1 cellular context compared by ENCODE assay signal in the genomic region with DNA sequence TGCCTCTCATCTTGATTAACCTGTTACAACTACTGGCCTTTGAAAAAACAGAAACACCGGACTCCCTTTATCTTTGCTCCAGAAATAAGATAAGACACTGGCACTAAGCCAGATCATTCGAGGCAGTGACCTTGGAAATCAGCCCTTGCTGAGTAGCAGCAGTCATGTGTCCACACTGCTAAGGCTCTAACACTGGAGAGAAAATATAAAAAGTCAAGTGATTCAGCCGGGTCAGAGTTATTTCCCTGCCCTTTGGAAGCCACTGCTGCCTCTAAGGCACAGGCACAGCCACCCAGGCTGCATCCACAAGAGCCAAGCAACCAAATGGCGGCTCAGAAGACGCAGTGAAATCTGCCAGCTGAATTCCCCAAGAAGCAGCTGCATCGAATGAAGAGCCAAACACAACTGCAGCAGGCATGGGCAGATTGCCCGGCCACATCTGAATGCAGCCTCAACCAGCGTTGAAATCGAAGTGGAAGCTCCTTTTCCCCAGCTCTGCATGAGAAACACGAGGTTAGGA.
TF ChIP-seq lines count a peak whose summit lies in the region.

No MANE protein-coding gene starts in this region.

TF ChIP-seq in K562, 482 proteins besides CTCF, POLR2A, EP300 and RAD21 (continued from another document and continues in another):
- no peak for TF ChIP-seq ETV1 (tag; conservative IDR thresholded peaks at IDR 0.05; ENCODE audit: low read depth)
- no peak for TF ChIP-seq ZC3H4 (CRISPR knock-in tag; IDR thresholded peaks at IDR 0.05; ENCODE audit: borderline replicate concordance)
- no peak for TF ChIP-seq ZFP30 (CRISPR knock-in tag; IDR thresholded peaks at IDR 0.05; ENCODE audit: borderline replicate concordance)
- TF ChIP-seq SMAD2 (IDR thresholded peaks at IDR 0.05; ENCODE audit: low read depth, low read length), result no peak
- no peak for TF ChIP-seq POU5F1 (IDR thresholded peaks at IDR 0.05; ENCODE audit: borderline replicate concordance, low read depth, low read length, partially characterized antibody)
- TF ChIP-seq DACH1 (IDR thresholded peaks at IDR 0.05; ENCODE audit: partially characterized antibody), result no peak
- no peak for TF ChIP-seq TAF15 (IDR thresholded peaks at IDR 0.05; ENCODE audit: low read depth, low read length)
- TF ChIP-seq, protein P1, sequence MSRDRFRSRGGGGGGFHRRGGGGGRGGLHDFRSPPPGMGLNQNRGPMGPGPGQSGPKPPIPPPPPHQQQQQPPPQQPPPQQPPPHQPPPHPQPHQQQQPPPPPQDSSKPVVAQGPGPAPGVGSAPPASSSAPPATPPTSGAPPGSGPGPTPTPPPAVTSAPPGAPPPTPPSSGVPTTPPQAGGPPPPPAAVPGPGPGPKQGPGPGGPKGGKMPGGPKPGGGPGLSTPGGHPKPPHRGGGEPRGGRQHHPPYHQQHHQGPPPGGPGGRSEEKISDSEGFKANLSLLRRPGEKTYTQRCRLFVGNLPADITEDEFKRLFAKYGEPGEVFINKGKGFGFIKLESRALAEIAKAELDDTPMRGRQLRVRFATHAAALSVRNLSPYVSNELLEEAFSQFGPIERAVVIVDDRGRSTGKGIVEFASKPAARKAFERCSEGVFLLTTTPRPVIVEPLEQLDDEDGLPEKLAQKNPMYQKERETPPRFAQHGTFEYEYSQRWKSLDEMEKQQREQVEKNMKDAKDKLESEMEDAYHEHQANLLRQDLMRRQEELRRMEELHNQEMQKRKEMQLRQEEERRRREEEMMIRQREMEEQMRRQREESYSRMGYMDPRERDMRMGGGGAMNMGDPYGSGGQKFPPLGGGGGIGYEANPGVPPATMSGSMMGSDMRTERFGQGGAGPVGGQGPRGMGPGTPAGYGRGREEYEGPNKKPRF (IDR thresholded peaks at IDR 0.05; ENCODE audit: low read depth, low read length), result no peak
- TF ChIP-seq SMARCA4 (IDR thresholded peaks at IDR 0.05), result peak; percentile 64; the same call in 1 of the 2 replicates
- TF ChIP-seq U2AF1 (optimal IDR thresholded peaks at IDR 0.05; ENCODE audit: low read depth, low read length), result no peak
- TF ChIP-seq, protein P2, sequence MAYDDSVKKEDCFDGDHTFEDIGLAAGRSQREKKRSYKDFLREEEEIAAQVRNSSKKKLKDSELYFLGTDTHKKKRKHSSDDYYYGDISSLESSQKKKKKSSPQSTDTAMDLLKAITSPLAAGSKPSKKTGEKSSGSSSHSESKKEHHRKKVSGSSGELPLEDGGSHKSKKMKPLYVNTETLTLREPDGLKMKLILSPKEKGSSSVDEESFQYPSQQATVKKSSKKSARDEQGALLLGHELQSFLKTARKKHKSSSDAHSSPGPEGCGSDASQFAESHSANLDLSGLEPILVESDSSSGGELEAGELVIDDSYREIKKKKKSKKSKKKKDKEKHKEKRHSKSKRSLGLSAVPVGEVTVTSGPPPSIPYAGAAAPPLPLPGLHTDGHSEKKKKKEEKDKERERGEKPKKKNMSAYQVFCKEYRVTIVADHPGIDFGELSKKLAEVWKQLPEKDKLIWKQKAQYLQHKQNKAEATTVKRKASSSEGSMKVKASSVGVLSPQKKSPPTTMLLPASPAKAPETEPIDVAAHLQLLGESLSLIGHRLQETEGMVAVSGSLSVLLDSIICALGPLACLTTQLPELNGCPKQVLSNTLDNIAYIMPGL (CRISPR knock-in tag; IDR thresholded peaks at IDR 0.05), result no peak
- TF ChIP-seq BCL6 (CRISPR knock-in tag; IDR thresholded peaks at IDR 0.05), result no peak
- TF ChIP-seq ZNF79 (CRISPR knock-in tag; IDR thresholded peaks at IDR 0.05; ENCODE audit: low read depth), result no peak
- TF ChIP-seq SMC3 (conservative IDR thresholded peaks at IDR 0.05; ENCODE audit: insufficient read depth, low read depth, low read length), result no peak
- TF ChIP-seq ZNF668 (CRISPR knock-in tag; IDR thresholded peaks at IDR 0.05), result no peak
- TF ChIP-seq ARID2 (IDR thresholded peaks at IDR 0.05), result no peak
- no peak for TF ChIP-seq ZNF445 (CRISPR knock-in tag; IDR thresholded peaks at IDR 0.05; ENCODE audit: low read depth)
- TF ChIP-seq FOSL1 (tag; conservative IDR thresholded peaks at IDR 0.05), result peak; percentile 62
- no peak for TF ChIP-seq GABPB1 (CRISPR knock-in tag; IDR thresholded peaks at IDR 0.05)
- no peak for TF ChIP-seq HDAC1 (IDR thresholded peaks at IDR 0.05)
- TF ChIP-seq SIX5 (IDR thresholded peaks at IDR 0.05; ENCODE audit: borderline replicate concordance in 1 of 2, insufficient read depth in 1 of 2, low read depth in 1 of 2, low read length in 2 of 2), result no peak
- no peak for TF ChIP-seq ZNF24 (IDR thresholded peaks at IDR 0.05)
- TF ChIP-seq PHF8 (IDR thresholded peaks at IDR 0.05; ENCODE audit: borderline replicate concordance, low read length), result no peak
- TF ChIP-seq SREBF1 (IDR thresholded peaks at IDR 0.05; ENCODE audit: borderline replicate concordance, low read depth, low read length), result no peak
- no peak for TF ChIP-seq ZNF785 (CRISPR knock-in tag; IDR thresholded peaks at IDR 0.05)
- peak; percentile 77 for TF ChIP-seq ARID1B (IDR thresholded peaks at IDR 0.05)
- TF ChIP-seq DDX20 (tag; IDR thresholded peaks at IDR 0.05; ENCODE audit: low read depth), result no peak
- TF ChIP-seq POLR2AphosphoS5 (IDR thresholded peaks at IDR 0.05; ENCODE audit: control insufficient read depth, insufficient read depth, low read depth, low read length), result no peak
- no peak for TF ChIP-seq PHF21A (IDR thresholded peaks at IDR 0.05; ENCODE audit: borderline replicate concordance, low read depth)
- TF ChIP-seq WHSC1 (IDR thresholded peaks at IDR 0.05; ENCODE audit: low read length), result no peak
- no peak for TF ChIP-seq ZBTB1 (CRISPR knock-in tag; IDR thresholded peaks at IDR 0.05; ENCODE audit: borderline replicate concordance, low read depth)
- TF ChIP-seq, protein P3, sequence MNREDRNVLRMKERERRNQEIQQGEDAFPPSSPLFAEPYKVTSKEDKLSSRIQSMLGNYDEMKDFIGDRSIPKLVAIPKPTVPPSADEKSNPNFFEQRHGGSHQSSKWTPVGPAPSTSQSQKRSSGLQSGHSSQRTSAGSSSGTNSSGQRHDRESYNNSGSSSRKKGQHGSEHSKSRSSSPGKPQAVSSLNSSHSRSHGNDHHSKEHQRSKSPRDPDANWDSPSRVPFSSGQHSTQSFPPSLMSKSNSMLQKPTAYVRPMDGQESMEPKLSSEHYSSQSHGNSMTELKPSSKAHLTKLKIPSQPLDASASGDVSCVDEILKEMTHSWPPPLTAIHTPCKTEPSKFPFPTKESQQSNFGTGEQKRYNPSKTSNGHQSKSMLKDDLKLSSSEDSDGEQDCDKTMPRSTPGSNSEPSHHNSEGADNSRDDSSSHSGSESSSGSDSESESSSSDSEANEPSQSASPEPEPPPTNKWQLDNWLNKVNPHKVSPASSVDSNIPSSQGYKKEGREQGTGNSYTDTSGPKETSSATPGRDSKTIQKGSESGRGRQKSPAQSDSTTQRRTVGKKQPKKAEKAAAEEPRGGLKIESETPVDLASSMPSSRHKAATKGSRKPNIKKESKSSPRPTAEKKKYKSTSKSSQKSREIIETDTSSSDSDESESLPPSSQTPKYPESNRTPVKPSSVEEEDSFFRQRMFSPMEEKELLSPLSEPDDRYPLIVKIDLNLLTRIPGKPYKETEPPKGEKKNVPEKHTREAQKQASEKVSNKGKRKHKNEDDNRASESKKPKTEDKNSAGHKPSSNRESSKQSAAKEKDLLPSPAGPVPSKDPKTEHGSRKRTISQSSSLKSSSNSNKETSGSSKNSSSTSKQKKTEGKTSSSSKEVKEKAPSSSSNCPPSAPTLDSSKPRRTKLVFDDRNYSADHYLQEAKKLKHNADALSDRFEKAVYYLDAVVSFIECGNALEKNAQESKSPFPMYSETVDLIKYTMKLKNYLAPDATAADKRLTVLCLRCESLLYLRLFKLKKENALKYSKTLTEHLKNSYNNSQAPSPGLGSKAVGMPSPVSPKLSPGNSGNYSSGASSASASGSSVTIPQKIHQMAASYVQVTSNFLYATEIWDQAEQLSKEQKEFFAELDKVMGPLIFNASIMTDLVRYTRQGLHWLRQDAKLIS (CRISPR knock-in tag; IDR thresholded peaks at IDR 0.05), result no peak
- TF ChIP-seq ZNF583 (CRISPR knock-in tag; IDR thresholded peaks at IDR 0.05), result no peak
- TF ChIP-seq FOS (IDR thresholded peaks at IDR 0.05; ENCODE audit: extremely low read depth, insufficient read length), result no peak
- TF ChIP-seq NELFE (IDR thresholded peaks at IDR 0.05; ENCODE audit: insufficient read depth, insufficient read length), result no peak
- no peak for TF ChIP-seq MTF1 (CRISPR knock-in tag; IDR thresholded peaks at IDR 0.05; ENCODE audit: borderline replicate concordance)
- TF ChIP-seq, protein P4, sequence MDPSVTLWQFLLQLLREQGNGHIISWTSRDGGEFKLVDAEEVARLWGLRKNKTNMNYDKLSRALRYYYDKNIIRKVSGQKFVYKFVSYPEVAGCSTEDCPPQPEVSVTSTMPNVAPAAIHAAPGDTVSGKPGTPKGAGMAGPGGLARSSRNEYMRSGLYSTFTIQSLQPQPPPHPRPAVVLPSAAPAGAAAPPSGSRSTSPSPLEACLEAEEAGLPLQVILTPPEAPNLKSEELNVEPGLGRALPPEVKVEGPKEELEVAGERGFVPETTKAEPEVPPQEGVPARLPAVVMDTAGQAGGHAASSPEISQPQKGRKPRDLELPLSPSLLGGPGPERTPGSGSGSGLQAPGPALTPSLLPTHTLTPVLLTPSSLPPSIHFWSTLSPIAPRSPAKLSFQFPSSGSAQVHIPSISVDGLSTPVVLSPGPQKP (CRISPR knock-in tag; IDR thresholded peaks at IDR 0.05), result no peak
- TF ChIP-seq, protein P5, sequence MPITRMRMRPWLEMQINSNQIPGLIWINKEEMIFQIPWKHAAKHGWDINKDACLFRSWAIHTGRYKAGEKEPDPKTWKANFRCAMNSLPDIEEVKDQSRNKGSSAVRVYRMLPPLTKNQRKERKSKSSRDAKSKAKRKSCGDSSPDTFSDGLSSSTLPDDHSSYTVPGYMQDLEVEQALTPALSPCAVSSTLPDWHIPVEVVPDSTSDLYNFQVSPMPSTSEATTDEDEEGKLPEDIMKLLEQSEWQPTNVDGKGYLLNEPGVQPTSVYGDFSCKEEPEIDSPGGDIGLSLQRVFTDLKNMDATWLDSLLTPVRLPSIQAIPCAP (CRISPR knock-in tag; IDR thresholded peaks at IDR 0.05; ENCODE audit: borderline replicate concordance), result no peak
- TF ChIP-seq HNRNPUL1 (IDR thresholded peaks at IDR 0.05; ENCODE audit: low read length), result no peak
- TF ChIP-seq ZNF551 (CRISPR knock-in tag; IDR thresholded peaks at IDR 0.05), result no peak
- no peak for TF ChIP-seq POLR2B (IDR thresholded peaks at IDR 0.05; ENCODE audit: low read depth, partially characterized antibody)
- TF ChIP-seq, protein P6, sequence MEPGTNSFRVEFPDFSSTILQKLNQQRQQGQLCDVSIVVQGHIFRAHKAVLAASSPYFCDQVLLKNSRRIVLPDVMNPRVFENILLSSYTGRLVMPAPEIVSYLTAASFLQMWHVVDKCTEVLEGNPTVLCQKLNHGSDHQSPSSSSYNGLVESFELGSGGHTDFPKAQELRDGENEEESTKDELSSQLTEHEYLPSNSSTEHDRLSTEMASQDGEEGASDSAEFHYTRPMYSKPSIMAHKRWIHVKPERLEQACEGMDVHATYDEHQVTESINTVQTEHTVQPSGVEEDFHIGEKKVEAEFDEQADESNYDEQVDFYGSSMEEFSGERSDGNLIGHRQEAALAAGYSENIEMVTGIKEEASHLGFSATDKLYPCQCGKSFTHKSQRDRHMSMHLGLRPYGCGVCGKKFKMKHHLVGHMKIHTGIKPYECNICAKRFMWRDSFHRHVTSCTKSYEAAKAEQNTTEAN (CRISPR knock-in tag; IDR thresholded peaks at IDR 0.05), result no peak
- TF ChIP-seq, protein P7, sequence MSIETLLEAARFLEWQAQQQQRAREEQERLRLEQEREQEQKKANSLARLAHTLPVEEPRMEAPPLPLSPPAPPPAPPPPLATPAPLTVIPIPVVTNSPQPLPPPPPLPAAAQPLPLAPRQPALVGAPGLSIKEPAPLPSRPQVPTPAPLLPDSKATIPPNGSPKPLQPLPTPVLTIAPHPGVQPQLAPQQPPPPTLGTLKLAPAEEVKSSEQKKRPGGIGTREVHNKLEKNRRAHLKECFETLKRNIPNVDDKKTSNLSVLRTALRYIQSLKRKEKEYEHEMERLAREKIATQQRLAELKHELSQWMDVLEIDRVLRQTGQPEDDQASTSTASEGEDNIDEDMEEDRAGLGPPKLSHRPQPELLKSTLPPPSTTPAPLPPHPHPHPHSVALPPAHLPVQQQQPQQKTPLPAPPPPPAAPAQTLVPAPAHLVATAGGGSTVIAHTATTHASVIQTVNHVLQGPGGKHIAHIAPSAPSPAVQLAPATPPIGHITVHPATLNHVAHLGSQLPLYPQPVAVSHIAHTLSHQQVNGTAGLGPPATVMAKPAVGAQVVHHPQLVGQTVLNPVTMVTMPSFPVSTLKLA (conservative IDR thresholded peaks at IDR 0.05), result no peak
- TF ChIP-seq ZNF384 (IDR thresholded peaks at IDR 0.05; ENCODE audit: low read depth, low read length), result peak; percentile 26; the same call in 1 of the 2 replicates
- TF ChIP-seq, protein P8, sequence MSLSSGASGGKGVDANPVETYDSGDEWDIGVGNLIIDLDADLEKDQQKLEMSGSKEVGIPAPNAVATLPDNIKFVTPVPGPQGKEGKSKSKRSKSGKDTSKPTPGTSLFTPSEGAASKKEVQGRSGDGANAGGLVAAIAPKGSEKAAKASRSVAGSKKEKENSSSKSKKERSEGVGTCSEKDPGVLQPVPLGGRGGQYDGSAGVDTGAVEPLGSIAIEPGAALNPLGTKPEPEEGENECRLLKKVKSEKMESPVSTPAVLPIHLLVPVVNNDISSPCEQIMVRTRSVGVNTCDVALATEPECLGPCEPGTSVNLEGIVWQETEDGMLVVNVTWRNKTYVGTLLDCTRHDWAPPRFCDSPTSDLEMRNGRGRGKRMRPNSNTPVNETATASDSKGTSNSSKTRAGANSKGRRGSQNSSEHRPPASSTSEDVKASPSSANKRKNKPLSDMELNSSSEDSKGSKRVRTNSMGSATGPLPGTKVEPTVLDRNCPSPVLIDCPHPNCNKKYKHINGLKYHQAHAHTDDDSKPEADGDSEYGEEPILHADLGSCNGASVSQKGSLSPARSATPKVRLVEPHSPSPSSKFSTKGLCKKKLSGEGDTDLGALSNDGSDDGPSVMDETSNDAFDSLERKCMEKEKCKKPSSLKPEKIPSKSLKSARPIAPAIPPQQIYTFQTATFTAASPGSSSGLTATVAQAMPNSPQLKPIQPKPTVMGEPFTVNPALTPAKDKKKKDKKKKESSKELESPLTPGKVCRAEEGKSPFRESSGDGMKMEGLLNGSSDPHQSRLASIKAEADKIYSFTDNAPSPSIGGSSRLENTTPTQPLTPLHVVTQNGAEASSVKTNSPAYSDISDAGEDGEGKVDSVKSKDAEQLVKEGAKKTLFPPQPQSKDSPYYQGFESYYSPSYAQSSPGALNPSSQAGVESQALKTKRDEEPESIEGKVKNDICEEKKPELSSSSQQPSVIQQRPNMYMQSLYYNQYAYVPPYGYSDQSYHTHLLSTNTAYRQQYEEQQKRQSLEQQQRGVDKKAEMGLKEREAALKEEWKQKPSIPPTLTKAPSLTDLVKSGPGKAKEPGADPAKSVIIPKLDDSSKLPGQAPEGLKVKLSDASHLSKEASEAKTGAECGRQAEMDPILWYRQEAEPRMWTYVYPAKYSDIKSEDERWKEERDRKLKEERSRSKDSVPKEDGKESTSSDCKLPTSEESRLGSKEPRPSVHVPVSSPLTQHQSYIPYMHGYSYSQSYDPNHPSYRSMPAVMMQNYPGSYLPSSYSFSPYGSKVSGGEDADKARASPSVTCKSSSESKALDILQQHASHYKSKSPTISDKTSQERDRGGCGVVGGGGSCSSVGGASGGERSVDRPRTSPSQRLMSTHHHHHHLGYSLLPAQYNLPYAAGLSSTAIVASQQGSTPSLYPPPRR (CRISPR knock-in tag; IDR thresholded peaks at IDR 0.05; ENCODE audit: borderline replicate concordance), result no peak
- TF ChIP-seq SPI1 (IDR thresholded peaks at IDR 0.05; ENCODE audit: borderline replicate concordance, low read depth, low read length), result no peak
